9 cellular contexts compared by ENCODE assay signal in the genomic region with DNA sequence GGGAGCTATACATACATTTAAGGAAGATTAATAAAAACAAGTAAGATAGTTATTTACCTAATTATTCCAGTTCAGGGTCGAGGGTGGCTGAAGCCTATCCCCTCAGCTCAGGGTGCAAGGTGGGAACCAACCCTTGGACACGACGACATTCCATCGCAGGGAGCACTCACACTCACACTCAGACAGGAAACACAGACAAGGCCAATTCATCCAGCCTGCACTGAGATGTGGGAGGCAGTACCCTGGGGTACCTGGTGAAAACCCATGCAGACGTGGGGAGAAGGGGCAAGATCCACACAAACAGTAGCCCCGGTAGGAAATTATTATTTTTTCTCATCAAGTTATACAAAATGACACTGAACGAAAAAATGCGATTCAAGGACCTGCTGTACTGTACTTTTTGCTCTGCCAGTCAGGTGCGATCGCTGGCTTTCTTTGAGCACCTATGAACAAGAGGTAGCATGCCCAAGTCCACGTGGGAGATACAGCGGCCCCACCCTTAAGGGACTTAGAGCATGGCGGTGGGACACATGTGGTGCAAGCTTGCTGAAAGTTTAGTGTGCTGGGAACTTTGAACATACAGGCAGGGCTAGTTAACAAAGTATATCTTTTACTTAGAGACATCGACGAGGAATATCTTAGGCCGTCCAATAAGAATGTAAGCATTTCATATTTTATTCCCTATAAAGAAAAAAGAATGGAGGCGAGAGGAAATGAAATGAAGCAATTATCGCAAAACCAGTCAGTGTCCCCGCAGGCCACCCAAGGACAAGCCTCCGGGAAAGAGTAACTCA. TPM values are rescaled to one million over a fixed set of nuclear protein-coding genes. Genes with fewer than 3 reads are reported as not detected.
DNase-seq lines count a peak whose midpoint lies in the region; ATAC-seq, FAIRE-seq and TF ChIP-seq lines count a peak whose summit lies in the region.
"Had no signal": no experiment of that assay in that cellular context is flagged by ENCODE, and none has a peak within 500 bp of the region (broad histone marks: within the 10 kb centered on the region; RNA-seq: fewer than 3 reads in every experiment).

No MANE protein-coding gene starts in this region.

- 3% methylated on average over 20 of the region's 20 CpGs for WGBS in K562 (ENCODE audit: insufficient coverage, low coverage, missing lambda C conversion rate)

- peak overlapping the region; percentile 94 for H3K27ac ChIP-seq in K562 (ENCODE audit: extremely low read depth, low read depth, low read length)

- H3K27me3 ChIP-seq in K562 (ENCODE audit: control insufficient read depth in 2 of 2, insufficient read depth in 2 of 2, low read length in 2 of 2) (no peaks in the 10 kb centered on the region), kidney epithelial cell (ENCODE audit: control insufficient read depth, insufficient read depth, low read length) (no peaks in the 10 kb centered on the region)

- peaks cover 10% of the 10 kb centered on the region for H3K9me3 ChIP-seq in K562 (replicated peaks; ENCODE audit: control insufficient read depth, insufficient read depth, low read depth, low read length)

- no peaks in the 10 kb centered on the region for H4K20me1 ChIP-seq in K562 (replicated peaks; ENCODE audit: control insufficient read depth, insufficient read depth, low read length)

- peak; percentile 55 for ATAC-seq in K562
- ATAC-seq in HG03095 (IDR thresholded peaks at IDR 0.05; ENCODE audit: unreplicated experiment): no peak

- H3K36me3 ChIP-seq in K562 (ENCODE audit: control insufficient read depth, insufficient read depth, low read length) (peaks cover 35% of the 10 kb centered on the region), kidney epithelial cell (ENCODE audit: control insufficient read depth, insufficient read depth, low read length) (no peaks in the 10 kb centered on the region)

- in situ Hi-C loops in G401 (cut with HindIII; ENCODE audit: low sequenced_read_pairs): no loop called here
- in situ Hi-C loops in K562 (cut with MboI): no loop called here

- peak overlapping the region; percentile 91 to 95 for H3K9ac ChIP-seq in K562 (ENCODE audit: insufficient read depth in 1 of 2, low read depth in 2 of 2, low read length in 2 of 2)

- TF ChIP-seq RAD21 in Ishikawa (IDR thresholded peaks at IDR 0.05; ENCODE audit: low read depth) (no peak), K562 (CRISPR knock-in tag; conservative IDR thresholded peaks at IDR 0.05 in 1 of 2, IDR thresholded peaks at IDR 0.05 in 1 of 2) (no peak)

- H3K79me2 ChIP-seq in K562 (ENCODE audit: control insufficient read depth, insufficient read depth, low read length): peaks cover 80% of the 10 kb centered on the region

- H3K4me2 ChIP-seq in K562 (ENCODE audit: insufficient read depth, low read length): peak overlapping the region; percentile 96

- peak; percentile 36 for DNase-seq in G401 (ENCODE audit: low spot score)
- peak; percentile 53 for DNase-seq in SK-N-DZ (ENCODE audit: low spot score)
- DNase-seq in K562 (ENCODE audit: extremely low read depth in 1 of 4, low spot score in 3 of 4): peak; percentile 54 to 87 (median 62)
- DNase-seq in kidney epithelial cell (ENCODE audit: low read depth): no peak
- peak; percentile 58 for DNase-seq in stimulated activated CD4-positive, alpha-beta T cell treated with anti-CD3 and anti-CD28 coated beads, Interleukin-4, amount 100 ng/mL, for 24 hours
- no peak for DNase-seq in H54 (ENCODE audit: insufficient read length, low spot score)

- no peak for TF ChIP-seq POLR2A in K562 (conservative IDR thresholded peaks at IDR 0.05)
- TF ChIP-seq POLR2A in H54 (IDR thresholded peaks at IDR 0.05; ENCODE audit: low read depth, low read length): no peak

- TF ChIP-seq EP300 in Ishikawa (IDR thresholded peaks at IDR 0.05; ENCODE audit: borderline replicate concordance): no peak
- no peak for TF ChIP-seq EP300 in K562 (IDR thresholded peaks at IDR 0.05; ENCODE audit: low read length)

- TSS peak; percentile 74 for BruUV-seq in K562 (replicated peaks; lab: Mats Ljungman, UMichigan)

- H2AFZ ChIP-seq in K562 (ENCODE audit: low read depth, low read length): peak overlapping the region; percentile 95

- CTCF ChIA-PET in K562 (lab: Yijun Ruan, JAX; ENCODE audit: low intra/inter-chr PET ratio): no interaction called here

- TF ChIP-seq CTCF in K562 (IDR thresholded peaks at IDR 0.05 in 2 of 3, conservative IDR thresholded peaks at IDR 0.05 in 1 of 3; ENCODE audit: insufficient read depth in 2 of 3, low read depth in 1 of 3, low read length in 3 of 3): no peak
- TF ChIP-seq CTCF in kidney epithelial cell (IDR thresholded peaks at IDR 0.05; ENCODE audit: insufficient read depth, low read length, poor library complexity, severe bottlenecking): no peak

- POLR2A ChIA-PET in K562 (lab: Yijun Ruan, JAX): interaction anchor here (0.5 to 2.1 kb wide), 31 partner anchors 8 to 666 kb away, joined by 3 to 15 read pairs (median 3); a partner anchor contains a TSS

- FAIRE-seq in K562 (lab: Jason Lieb, UNC) (peak; percentile 67), H54 (lab: Jason Lieb, UNC) (no peak)
- FAIRE-seq: endometrium had no signal

- intact Hi-C loops in K562 (cut with micrococcal nuclease): loop anchor here (1.0 to 5.0 kb wide), 3 partner anchors 276 to 505 kb away; no protein-coding TSS in a partner anchor

- peaks cover 13 to 18% of the 10 kb centered on the region in 2 experiments for H3K4me1 ChIP-seq in K562 (replicated peaks in 1 of 2; ENCODE audit: control insufficient read depth in 2 of 2, insufficient read depth in 2 of 2, low read length in 2 of 2)

- H3K9me1 ChIP-seq in K562 (ENCODE audit: control insufficient read depth, insufficient read depth, low read length): no peaks in the 10 kb centered on the region

- H3K4me3 ChIP-seq in K562 (peak overlapping the region; percentile 86), kidney epithelial cell (ENCODE audit: low read depth, low read length) (peak overlapping the region; percentile 76)

TF ChIP-seq in Ishikawa, 13 proteins besides CTCF, POLR2A, EP300 and RAD21 (continues in another document):
- TF ChIP-seq TCF12 (IDR thresholded peaks at IDR 0.05; ENCODE audit: low read depth) (no peak), CEBPB (IDR thresholded peaks at IDR 0.05) (no peak), CREB1 (IDR thresholded peaks at IDR 0.05; ENCODE audit: low read depth) (no peak), FOXM1 (IDR thresholded peaks at IDR 0.05; ENCODE audit: borderline replicate concordance, low read depth) (no peak), NFIC (IDR thresholded peaks at IDR 0.05) (no peak)

TF ChIP-seq in K562, 482 proteins besides CTCF, POLR2A, EP300 and RAD21 (continues in another document):
- TF ChIP-seq ZBED1 (IDR thresholded peaks at IDR 0.05) (no peak), ZBTB17 (CRISPR knock-in tag; IDR thresholded peaks at IDR 0.05) (no peak)

RNA-seq across cellular contexts. Expression of a gene that starts 0.6 kb away (rescaled TPM):
- total RNA-seq in G401 (2014; rRNA removed; shearing (Covaris generic)): 58.3 and 86.2 TPM in 2 replicates
- polyA plus RNA-seq in SK-N-DZ (2014; cell fraction: cytosol; rRNA removed): 5.1 and 9.4 TPM in 2 replicates
- 6.1 and 7.4 TPM in 2 replicates for polyA plus RNA-seq in SK-N-DZ (2014; cell fraction: nucleus; rRNA removed)
- total RNA-seq in K562 (2011; cell fraction: chromatin; rRNA removed; ENCODE audit: low replicate concordance): 15.1 and 51.6 TPM in 2 replicates
- 13.4 and 13.7 TPM in 2 replicates for total RNA-seq in K562 (2011; cell fraction: nucleolus; rRNA removed)
- 23.2 and 47.9 TPM in 2 replicates for total RNA-seq in K562 (2011; cell fraction: nucleoplasm; rRNA removed)
- total RNA-seq in K562 (2014; rRNA removed) (14.9 and 16.4 TPM in 2 replicates), K562 (2014; rRNA removed; fragmentation: Illumina TruSeq; extraction: Trizol) (52.6 and 55.3 TPM in 2 replicates), K562 (2015; rRNA removed; fragmentation: Illumina TruSeq; extraction: Trizol) (33.7 TPM in 2 replicates), K562 (2021) (30.7 and 35.1 TPM in 2 replicates), kidney epithelial cell (26.6 and 26.7 TPM in 2 replicates)
- polyA plus RNA-seq in K562 (2011; rRNA removed) (26.5 and 40.8 TPM in 2 replicates), K562 (2014; fragmentation: Illumina TruSeq; extraction: Trizol) (28.6 and 35.1 TPM in 2 replicates), K562 (2014; fragmentation: Nextera tagmentation; extraction: Ambion mirVana) (10 to 100 TPM; 12.9 to 16.7 TPM), K562 (2014; rRNA removed) (15.8 and 20.5 TPM in 2 replicates)
- 4.5 and 8.4 TPM in 2 replicates for polyA plus RNA-seq in K562 (2011; cell fraction: cytosol; rRNA removed)
- polyA plus RNA-seq in K562 (2011; cell fraction: nucleus; rRNA removed): 7.5 and 9.4 TPM in 2 replicates
- polyA plus RNA-seq in K562 (2012): 12.8 and 19.0 TPM in 2 replicates
- polyA minus RNA-seq in K562 (2011; rRNA and poly(A)+ RNA removed): 32.4 and 38.1 TPM in 2 replicates
- polyA minus RNA-seq in K562 (2011; cell fraction: cytosol; rRNA and poly(A)+ RNA removed): 13.1 and 14.6 TPM in 2 replicates
- 7.0 and 12.4 TPM in 2 replicates for polyA minus RNA-seq in K562 (2011; cell fraction: nucleus; rRNA and poly(A)+ RNA removed)

RNA-seq across cellular contexts. Expression of a gene that starts 0.9 kb away (rescaled TPM):
- 13.9 and 14.0 TPM in 2 replicates for total RNA-seq in G401 (2014; rRNA removed; shearing (Covaris generic))
- polyA plus RNA-seq in SK-N-DZ (2014; cell fraction: cytosol; rRNA removed): 16.5 and 22.0 TPM in 2 replicates
- polyA plus RNA-seq in SK-N-DZ (2014; cell fraction: nucleus; rRNA removed): 35.3 and 43.2 TPM in 2 replicates
- total RNA-seq in K562 (2011; cell fraction: chromatin; rRNA removed; ENCODE audit: low replicate concordance): 30.0 and 91.6 TPM in 2 replicates
- 15.2 and 20.3 TPM in 2 replicates for total RNA-seq in K562 (2011; cell fraction: nucleolus; rRNA removed)
- 39.7 and 61.7 TPM in 2 replicates for total RNA-seq in K562 (2011; cell fraction: nucleoplasm; rRNA removed)
- total RNA-seq in K562 (2014; rRNA removed) (20.8 and 22.7 TPM in 2 replicates), K562 (2014; rRNA removed; fragmentation: Illumina TruSeq; extraction: Trizol) (38.5 and 40.5 TPM in 2 replicates), K562 (2015; rRNA removed; fragmentation: Illumina TruSeq; extraction: Trizol) (29.5 and 34.4 TPM in 2 replicates), K562 (2021) (29.3 TPM in 2 replicates), kidney epithelial cell (15.4 and 18.5 TPM in 2 replicates)
- polyA plus RNA-seq in K562 (2011; rRNA removed) (29.1 and 32.8 TPM in 2 replicates), K562 (2014; fragmentation: Illumina TruSeq; extraction: Trizol) (23.3 and 27.1 TPM in 2 replicates), K562 (2014; fragmentation: Nextera tagmentation; extraction: Ambion mirVana) (10 to 100 TPM; 10.0 to 12.0 TPM), K562 (2014; rRNA removed) (15.6 and 19.7 TPM in 2 replicates)
- polyA plus RNA-seq in K562 (2011; cell fraction: cytosol; rRNA removed): 7.2 and 12.3 TPM in 2 replicates
- polyA plus RNA-seq in K562 (2011; cell fraction: nucleus; rRNA removed): 32.5 and 37.7 TPM in 2 replicates
- polyA plus RNA-seq in K562 (2012): 11.9 and 14.3 TPM in 2 replicates
- polyA minus RNA-seq in K562 (2011; rRNA and poly(A)+ RNA removed): 63.6 and 64.5 TPM in 2 replicates
- 19.1 and 24.4 TPM in 2 replicates for polyA minus RNA-seq in K562 (2011; cell fraction: cytosol; rRNA and poly(A)+ RNA removed)
- 34.2 and 61.5 TPM in 2 replicates for polyA minus RNA-seq in K562 (2011; cell fraction: nucleus; rRNA and poly(A)+ RNA removed)

Comparison
In these comparisons a context has a peak if more than half of its experiments do, and no peak if none do; other contexts are left out.
1. DNase-seq: peak in G401 (single experiment), SK-N-DZ (single experiment), K562 (4 of 4) and stimulated activated CD4-positive, alpha-beta T cell treated with anti-CD3 and anti-CD28 coated beads, Interleukin-4, amount 100 ng/mL, for 24 hours (single experiment); none in kidney epithelial cell (single experiment) and H54 (single experiment).